Comparison of ENCODE assay signal across 14 cellular contexts in genomic region chr5:157306690-157307089, GRCh38. TPM values are rescaled to one million over a fixed set of nuclear protein-coding genes. Genes with fewer than 3 reads are reported as not detected.
A peak's percentile ranks its signal among the peaks of the same experiment; 100 is the strongest.
DNase-seq lines count a peak whose midpoint lies in the region; ATAC-seq and FAIRE-seq lines count a peak whose summit lies in the region.
"Had no signal": no experiment of that assay in that cellular context is flagged by ENCODE, and none has a peak within 500 bp of the region (broad histone marks: within the 10 kb centered on the region; RNA-seq: fewer than 3 reads in every experiment).

No MANE protein-coding gene starts in this region.

- peak overlapping the region in 1 of 2 donors; percentile 52 for H3K4me3 Mint-ChIP-seq in activated T-cell treated with anti-CD3 and anti-CD28 coated beads, Interleukin-2, amount 50 U/mL, for 72 hours
- H3K4me3 Mint-ChIP-seq in natural killer cell treated with Interleukin-12 subunit alpha and Interleukin-12 subunit beta and Interleukin-15 and Interleukin-18, amount 100 ng/mL, for 72 hours, result peak overlapping the region; percentile 56

- peaks cover 77% of the 10 kb centered on the region for H3K4me1 Mint-ChIP-seq in activated T-cell treated with anti-CD3 and anti-CD28 coated beads, Interleukin-2, amount 50 U/mL, for 72 hours (ENCODE audit: low read depth)
- peaks cover 46 to 54% of the 10 kb centered on the region in 2 donors for H3K4me1 Mint-ChIP-seq in natural killer cell treated with Interleukin-12 subunit alpha and Interleukin-12 subunit beta and Interleukin-15 and Interleukin-18, amount 100 ng/mL, for 72 hours (ENCODE audit: low read depth in 2 of 2)

- H3K27ac Mint-ChIP-seq in activated T-cell treated with anti-CD3 and anti-CD28 coated beads, Interleukin-2, amount 50 U/mL, for 72 hours, result peak overlapping the region; percentile 93
- H3K27ac Mint-ChIP-seq in natural killer cell treated with Interleukin-12 subunit alpha and Interleukin-12 subunit beta and Interleukin-15 and Interleukin-18, amount 100 ng/mL, for 72 hours, result peak overlapping the region; percentile 80 to 93

- H3K36me3 Mint-ChIP-seq in activated T-cell treated with anti-CD3 and anti-CD28 coated beads, Interleukin-2, amount 50 U/mL, for 72 hours (ENCODE audit: insufficient read depth in 2 of 2), result peaks cover 15 to 21% of the 10 kb centered on the region in 2 donors
- H3K36me3 Mint-ChIP-seq in natural killer cell treated with Interleukin-12 subunit alpha and Interleukin-12 subunit beta and Interleukin-15 and Interleukin-18, amount 100 ng/mL, for 72 hours, result peaks cover 15% of the 10 kb centered on the region

- no peaks in the 10 kb centered on the region for H3K27me3 Mint-ChIP-seq in activated T-cell treated with anti-CD3 and anti-CD28 coated beads, Interleukin-2, amount 50 U/mL, for 72 hours (ENCODE audit: low read depth)
- H3K27me3 Mint-ChIP-seq in natural killer cell treated with Interleukin-12 subunit alpha and Interleukin-12 subunit beta and Interleukin-15 and Interleukin-18, amount 100 ng/mL, for 72 hours, result no peaks in the 10 kb centered on the region

- FAIRE-seq in frontal cortex (lab: Jason Lieb, UNC), result no peak

- peak; percentile 15 to 20 for DNase-seq in activated CD4-positive, alpha-beta T cell treated with anti-CD3 and anti-CD28 coated beads for 4 hours
- no peak for DNase-seq in activated CD4-positive, alpha-beta T cell treated with anti-CD3 and anti-CD28 coated beads for 1 hour
- DNase-seq in MV-4-11 (lab: John Stamatoyannopoulos, UW) (peak; percentile 14), 8988T (no peak), NCI-H1092 treated with DMSO at 0.1 percent for 48 hours (lab: John Stamatoyannopoulos, UW) (no peak), frontal cortex (ENCODE audit: low spot score in 2 of 2) (no peak)
- no peak for DNase-seq in activated T-cell treated with anti-CD3 and anti-CD28 coated beads, Interleukin-2, amount 50 U/mL, for 72 hours
- no peak for DNase-seq in natural killer cell treated with Interleukin-12 subunit alpha and Interleukin-12 subunit beta and Interleukin-15 and Interleukin-18, amount 100 ng/mL, for 72 hours (ENCODE audit: low spot score)
- DNase-seq: ACHN, Calu3, nucleus accumbens, SHP77, sigmoid colon, stomach had no signal

- no peaks in the 10 kb centered on the region for H3K9me3 Mint-ChIP-seq in activated T-cell treated with anti-CD3 and anti-CD28 coated beads, Interleukin-2, amount 50 U/mL, for 72 hours
- H3K9me3 Mint-ChIP-seq in natural killer cell treated with Interleukin-12 subunit alpha and Interleukin-12 subunit beta and Interleukin-15 and Interleukin-18, amount 100 ng/mL, for 72 hours, result no peaks in the 10 kb centered on the region

- ATAC-seq in activated T-cell treated with anti-CD3 and anti-CD28 coated beads, Interleukin-2, amount 50 U/mL, for 72 hours (replicated peaks in 1 of 2), result peak in 1 of 2 donors; percentile 55
- peak; percentile 54 to 78 for ATAC-seq in natural killer cell treated with Interleukin-12 subunit alpha and Interleukin-12 subunit beta and Interleukin-15 and Interleukin-18, amount 100 ng/mL, for 72 hours

RNA-seq across cellular contexts. Expression of gene CYFIP2, which starts 40.8 kb away (rescaled TPM):
- total RNA-seq in activated T-cell treated with anti-CD3 and anti-CD28 coated beads, Interleukin-2, amount 50 U/mL, for 72 hours, result 100 to 1,000 TPM; 235 to 288 TPM
- 100 to 1,000 TPM; 282 to 424 TPM for total RNA-seq in natural killer cell treated with Interleukin-12 subunit alpha and Interleukin-12 subunit beta and Interleukin-15 and Interleukin-18, amount 100 ng/mL, for 72 hours
- 71.7 TPM for total RNA-seq in frontal cortex

Comparison
In these comparisons a context has a peak if more than half of its experiments do, and no peak if none do; other contexts are left out.
1. DNase-seq: peak in activated CD4-positive, alpha-beta T cell treated with anti-CD3 and anti-CD28 coated beads for 4 hours (2 of 2) and MV-4-11 (single experiment); none in activated CD4-positive, alpha-beta T cell treated with anti-CD3 and anti-CD28 coated beads for 1 hour (single experiment), activated T-cell treated with anti-CD3 and anti-CD28 coated beads, Interleukin-2, amount 50 U/mL, for 72 hours (0 of 2), natural killer cell treated with Interleukin-12 subunit alpha and Interleukin-12 subunit beta and Interleukin-15 and Interleukin-18, amount 100 ng/mL, for 72 hours (single experiment), 8988T (single experiment), NCI-H1092 treated with DMSO at 0.1 percent for 48 hours (single experiment) and frontal cortex (0 of 2).